Comparison of ENCODE assay signal across 1 cellular context in the genomic region with DNA sequence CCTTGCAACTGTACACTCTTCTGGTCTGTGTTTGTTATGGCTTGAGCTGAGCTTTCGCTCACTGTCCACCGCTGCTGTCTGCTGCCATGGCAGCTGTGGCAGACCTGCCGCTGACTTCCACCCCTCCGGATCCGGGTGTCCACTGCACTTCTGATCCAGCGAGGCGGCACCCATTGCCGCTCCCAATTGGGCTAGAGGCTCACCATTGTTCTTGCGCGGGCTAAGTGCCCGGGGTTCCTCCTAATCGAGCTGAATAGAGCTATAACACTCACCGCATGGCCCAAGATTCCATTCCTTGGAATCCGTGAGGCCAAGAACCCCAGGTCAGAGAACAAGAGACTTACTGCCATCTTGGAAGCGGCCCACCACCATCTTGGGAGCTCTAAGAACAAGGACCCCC.
TF ChIP-seq lines count a peak whose summit lies in the region.

No MANE protein-coding gene starts in this region.

TF ChIP-seq in WTC11, 78 proteins besides CTCF, POLR2A, EP300 and RAD21 (continued from another document):
- TF ChIP-seq, protein P1, sequence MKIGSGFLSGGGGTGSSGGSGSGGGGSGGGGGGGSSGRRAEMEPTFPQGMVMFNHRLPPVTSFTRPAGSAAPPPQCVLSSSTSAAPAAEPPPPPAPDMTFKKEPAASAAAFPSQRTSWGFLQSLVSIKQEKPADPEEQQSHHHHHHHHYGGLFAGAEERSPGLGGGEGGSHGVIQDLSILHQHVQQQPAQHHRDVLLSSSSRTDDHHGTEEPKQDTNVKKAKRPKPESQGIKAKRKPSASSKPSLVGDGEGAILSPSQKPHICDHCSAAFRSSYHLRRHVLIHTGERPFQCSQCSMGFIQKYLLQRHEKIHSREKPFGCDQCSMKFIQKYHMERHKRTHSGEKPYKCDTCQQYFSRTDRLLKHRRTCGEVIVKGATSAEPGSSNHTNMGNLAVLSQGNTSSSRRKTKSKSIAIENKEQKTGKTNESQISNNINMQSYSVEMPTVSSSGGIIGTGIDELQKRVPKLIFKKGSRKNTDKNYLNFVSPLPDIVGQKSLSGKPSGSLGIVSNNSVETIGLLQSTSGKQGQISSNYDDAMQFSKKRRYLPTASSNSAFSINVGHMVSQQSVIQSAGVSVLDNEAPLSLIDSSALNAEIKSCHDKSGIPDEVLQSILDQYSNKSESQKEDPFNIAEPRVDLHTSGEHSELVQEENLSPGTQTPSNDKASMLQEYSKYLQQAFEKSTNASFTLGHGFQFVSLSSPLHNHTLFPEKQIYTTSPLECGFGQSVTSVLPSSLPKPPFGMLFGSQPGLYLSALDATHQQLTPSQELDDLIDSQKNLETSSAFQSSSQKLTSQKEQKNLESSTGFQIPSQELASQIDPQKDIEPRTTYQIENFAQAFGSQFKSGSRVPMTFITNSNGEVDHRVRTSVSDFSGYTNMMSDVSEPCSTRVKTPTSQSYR (CRISPR knock-in tag; IDR thresholded peaks at IDR 0.05), result no peak
- TF ChIP-seq, protein P2, sequence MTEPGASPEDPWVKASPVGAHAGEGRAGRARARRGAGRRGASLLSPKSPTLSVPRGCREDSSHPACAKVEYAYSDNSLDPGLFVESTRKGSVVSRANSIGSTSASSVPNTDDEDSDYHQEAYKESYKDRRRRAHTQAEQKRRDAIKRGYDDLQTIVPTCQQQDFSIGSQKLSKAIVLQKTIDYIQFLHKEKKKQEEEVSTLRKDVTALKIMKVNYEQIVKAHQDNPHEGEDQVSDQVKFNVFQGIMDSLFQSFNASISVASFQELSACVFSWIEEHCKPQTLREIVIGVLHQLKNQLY (CRISPR knock-in tag; IDR thresholded peaks at IDR 0.05), result no peak
- TF ChIP-seq SMAD3 (CRISPR knock-in tag; IDR thresholded peaks at IDR 0.05; ENCODE audit: borderline replicate concordance), result no peak
- no peak for TF ChIP-seq TCF7 (CRISPR knock-in tag; IDR thresholded peaks at IDR 0.05; ENCODE audit: low read depth)
- no peak for TF ChIP-seq IRF2 (CRISPR knock-in tag; IDR thresholded peaks at IDR 0.05; ENCODE audit: borderline replicate concordance, low read depth)
- no peak for TF ChIP-seq ELF4 (CRISPR knock-in tag; IDR thresholded peaks at IDR 0.05; ENCODE audit: low read depth)
- no peak for TF ChIP-seq ATF1 (CRISPR knock-in tag; IDR thresholded peaks at IDR 0.05)
- TF ChIP-seq, protein P3, sequence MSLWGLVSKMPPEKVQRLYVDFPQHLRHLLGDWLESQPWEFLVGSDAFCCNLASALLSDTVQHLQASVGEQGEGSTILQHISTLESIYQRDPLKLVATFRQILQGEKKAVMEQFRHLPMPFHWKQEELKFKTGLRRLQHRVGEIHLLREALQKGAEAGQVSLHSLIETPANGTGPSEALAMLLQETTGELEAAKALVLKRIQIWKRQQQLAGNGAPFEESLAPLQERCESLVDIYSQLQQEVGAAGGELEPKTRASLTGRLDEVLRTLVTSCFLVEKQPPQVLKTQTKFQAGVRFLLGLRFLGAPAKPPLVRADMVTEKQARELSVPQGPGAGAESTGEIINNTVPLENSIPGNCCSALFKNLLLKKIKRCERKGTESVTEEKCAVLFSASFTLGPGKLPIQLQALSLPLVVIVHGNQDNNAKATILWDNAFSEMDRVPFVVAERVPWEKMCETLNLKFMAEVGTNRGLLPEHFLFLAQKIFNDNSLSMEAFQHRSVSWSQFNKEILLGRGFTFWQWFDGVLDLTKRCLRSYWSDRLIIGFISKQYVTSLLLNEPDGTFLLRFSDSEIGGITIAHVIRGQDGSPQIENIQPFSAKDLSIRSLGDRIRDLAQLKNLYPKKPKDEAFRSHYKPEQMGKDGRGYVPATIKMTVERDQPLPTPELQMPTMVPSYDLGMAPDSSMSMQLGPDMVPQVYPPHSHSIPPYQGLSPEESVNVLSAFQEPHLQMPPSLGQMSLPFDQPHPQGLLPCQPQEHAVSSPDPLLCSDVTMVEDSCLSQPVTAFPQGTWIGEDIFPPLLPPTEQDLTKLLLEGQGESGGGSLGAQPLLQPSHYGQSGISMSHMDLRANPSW (CRISPR knock-in tag; conservative IDR thresholded peaks at IDR 0.05; ENCODE audit: low read depth), result no peak
- TF ChIP-seq ETV6 (CRISPR knock-in tag; IDR thresholded peaks at IDR 0.05), result no peak
- TF ChIP-seq, protein P4, sequence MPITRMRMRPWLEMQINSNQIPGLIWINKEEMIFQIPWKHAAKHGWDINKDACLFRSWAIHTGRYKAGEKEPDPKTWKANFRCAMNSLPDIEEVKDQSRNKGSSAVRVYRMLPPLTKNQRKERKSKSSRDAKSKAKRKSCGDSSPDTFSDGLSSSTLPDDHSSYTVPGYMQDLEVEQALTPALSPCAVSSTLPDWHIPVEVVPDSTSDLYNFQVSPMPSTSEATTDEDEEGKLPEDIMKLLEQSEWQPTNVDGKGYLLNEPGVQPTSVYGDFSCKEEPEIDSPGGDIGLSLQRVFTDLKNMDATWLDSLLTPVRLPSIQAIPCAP (CRISPR knock-in tag; IDR thresholded peaks at IDR 0.05), result no peak
- TF ChIP-seq CBFB (CRISPR knock-in tag; IDR thresholded peaks at IDR 0.05; ENCODE audit: low read depth), result no peak
- TF ChIP-seq CREM (CRISPR knock-in tag; IDR thresholded peaks at IDR 0.05), result no peak
- no peak for TF ChIP-seq MXD4 (CRISPR knock-in tag; IDR thresholded peaks at IDR 0.05; ENCODE audit: borderline replicate concordance)
- no peak for TF ChIP-seq NFE2L1 (CRISPR knock-in tag; IDR thresholded peaks at IDR 0.05)
- no peak for TF ChIP-seq ZNF423 (CRISPR knock-in tag; IDR thresholded peaks at IDR 0.05)
